2 cellular contexts compared by ENCODE assay signal in genomic region chr3:127655641-127656040, GRCh38.
TF ChIP-seq lines count a peak whose summit lies in the region.

No MANE protein-coding gene starts in this region.

TF ChIP-seq in A549, 52 proteins besides CTCF, POLR2A, EP300 and RAD21:
- TF ChIP-seq MYC (IDR thresholded peaks at IDR 0.05; ENCODE audit: borderline replicate concordance, low read length) (no peak), E2F6 (IDR thresholded peaks at IDR 0.05; ENCODE audit: borderline replicate concordance, low read depth) (no peak), CBX2 (IDR thresholded peaks at IDR 0.05; ENCODE audit: borderline replicate concordance, low read depth) (no peak), CEBPB (IDR thresholded peaks at IDR 0.05) (no peak), HOXB5 (CRISPR knock-in tag; IDR thresholded peaks at IDR 0.05) (no peak), JUN (IDR thresholded peaks at IDR 0.05) (no peak), CBX8 (IDR thresholded peaks at IDR 0.05) (no peak), SREBF2 (IDR thresholded peaks at IDR 0.05) (no peak), ZNF302 (CRISPR knock-in tag; IDR thresholded peaks at IDR 0.05) (no peak)
TF ChIP-seq in A549: peak in this region for 0.

TF ChIP-seq in K562, 482 proteins besides CTCF, POLR2A, EP300 and RAD21:
- TF ChIP-seq TSC22D4 (tag; IDR thresholded peaks at IDR 0.05) (no peak), FOSL1 (tag; conservative IDR thresholded peaks at IDR 0.05) (peak; percentile 58; the same call in 1 of the 2 replicates), ATF3 (IDR thresholded peaks at IDR 0.05) (peak; percentile 8; the same call in 1 of the 2 replicates), ATF3 (CRISPR knock-in tag; conservative IDR thresholded peaks at IDR 0.05) (no peak), ZNF592 (IDR thresholded peaks at IDR 0.05) (no peak), GTF2F1 (IDR thresholded peaks at IDR 0.05; ENCODE audit: low read depth, low read length) (no peak), JUND (IDR thresholded peaks at IDR 0.05; ENCODE audit: borderline replicate concordance, low read depth, low read length) (peak; percentile 22; the same call in 1 of the 2 replicates), JUND (tag; IDR thresholded peaks at IDR 0.05; ENCODE audit: borderline replicate concordance, low read depth, low read length) (no peak), ZNF780A (CRISPR knock-in tag; IDR thresholded peaks at IDR 0.05) (no peak)
